ENCODE assay signal across 10 cellular contexts in the genomic region with DNA sequence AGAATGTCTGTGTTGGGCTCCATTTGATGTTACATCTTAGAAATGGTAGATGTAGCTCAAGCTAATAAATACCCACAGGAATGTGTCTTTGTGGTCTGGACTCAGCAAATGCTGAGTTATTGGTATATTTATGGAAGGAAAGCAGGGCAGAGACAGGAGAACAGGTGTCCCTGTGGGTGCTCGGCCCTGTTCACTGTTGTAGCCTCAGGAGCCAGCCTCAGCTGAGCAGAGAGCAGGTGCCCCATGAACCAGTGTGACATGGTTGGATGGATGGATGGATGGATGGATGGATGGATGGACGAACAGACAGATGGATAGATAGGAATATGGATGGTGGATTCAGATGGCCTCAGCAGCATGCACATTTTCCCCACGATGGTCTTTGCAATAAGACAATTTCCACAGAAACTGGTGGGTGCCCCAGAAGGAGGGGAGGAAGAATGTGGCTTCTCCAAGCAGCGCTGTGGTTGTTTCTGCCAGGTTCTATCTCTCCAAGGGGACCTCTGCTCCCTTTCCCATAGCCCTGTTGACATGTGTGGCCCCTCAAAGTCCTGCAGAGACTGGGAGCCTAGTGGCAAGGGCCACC. TPM values are rescaled to one million over a fixed set of nuclear protein-coding genes. Genes with fewer than 3 reads are reported as not detected.
A peak's percentile ranks its signal among the peaks of the same experiment; 100 is the strongest.
DNase-seq lines count a peak whose midpoint lies in the region; TF ChIP-seq lines count a peak whose summit lies in the region.
"Had no signal": no experiment of that assay in that cellular context is flagged by ENCODE, and none has a peak within 500 bp of the region (broad histone marks: within the 10 kb centered on the region; RNA-seq: fewer than 3 reads in every experiment).

No MANE protein-coding gene starts in this region.

- no peak overlapping the region for H3K4me3 Mint-ChIP-seq in activated naive CD4-positive, alpha-beta T cell treated with anti-CD3 and anti-CD28 coated beads, Interleukin-2, amount 10 ng/mL, durations not matched to agents 7 days and 5 days
- H3K4me3 Mint-ChIP-seq in mesothelial cell of epicardium = no peak overlapping the region

- CTCF ChIA-PET in activated naive CD4-positive, alpha-beta T cell treated with anti-CD3 and anti-CD28 coated beads, Interleukin-2, amount 10 ng/mL, durations not matched to agents 7 days and 5 days (lab: Charles Lee) = interaction anchor here (1.0 to 13.9 kb wide), 13 partner anchors 9 to 322 kb away, joined by 3 to 458 read pairs (median 7); a partner anchor contains a TSS

- H3K4me1 Mint-ChIP-seq in activated naive CD4-positive, alpha-beta T cell treated with anti-CD3 and anti-CD28 coated beads, Interleukin-2, amount 10 ng/mL, durations not matched to agents 7 days and 5 days = peaks cover 58% of the 10 kb centered on the region
- H3K4me1 Mint-ChIP-seq in mesothelial cell of epicardium = peaks cover 22% of the 10 kb centered on the region

- DNase-seq in activated naive CD4-positive, alpha-beta T cell treated with anti-CD3 and anti-CD28 coated beads, Interleukin-2, amount 10 ng/mL, durations not matched to agents 7 days and 5 days = peak; percentile 18
- DNase-seq in activated naive CD4-positive, alpha-beta T cell treated with anti-CD3 and anti-CD28 coated beads, Interleukin-2, amount 50 U/mL, for 16 hours = no peak
- DNase-seq in amniotic epithelial cell (ENCODE audit: low read depth) (peak; percentile 37), mesothelial cell of epicardium (ENCODE audit: low spot score in 2 of 2, unreplicated experiment in 2 of 2) (peak in 1 of 2 experiments; percentile 30), tibial nerve (ENCODE audit: low spot score in 2 of 2) (peak in 1 of 2 donors; percentile 5), NCI-H2196 (lab: John Stamatoyannopoulos, UW; ENCODE audit: unreplicated experiment) (no peak), BE2C (no peak), SHP77 (lab: John Stamatoyannopoulos, UW) (no peak)
- DNase-seq: activated CD4-positive, alpha-beta T cell treated with anti-CD3 and anti-CD28 coated beads for 48 hours; Karpas-422 had no signal

- H3K4me3 ChIP-seq in tibial nerve (no peak overlapping the region), BE2C (ENCODE audit: low read depth, low read length) (no peak overlapping the region)

- no peak for TF ChIP-seq EP300 in tibial nerve (IDR thresholded peaks at IDR 0.05)

- no peak for TF ChIP-seq POLR2A in tibial nerve (IDR thresholded peaks at IDR 0.05)

- H3K4me1 ChIP-seq in tibial nerve (peaks cover 0 to 67% (median 36%) of the 10 kb centered on the region in 4 donors), BE2C (peaks cover 4% of the 10 kb centered on the region)

- H3K27me3 ChIP-seq in tibial nerve (no peaks in the 10 kb centered on the region), BE2C (no peaks in the 10 kb centered on the region)

- no peak for TF ChIP-seq CTCF in mesothelial cell of epicardium (IDR thresholded peaks at IDR 0.05; ENCODE audit: unreplicated experiment)
- no peak for TF ChIP-seq CTCF in tibial nerve (IDR thresholded peaks at IDR 0.05)
- no peak for TF ChIP-seq CTCF in BE2C (IDR thresholded peaks at IDR 0.05; ENCODE audit: low read depth, low read length)

- H3K36me3 ChIP-seq in tibial nerve (no peaks in the 10 kb centered on the region), BE2C (no peaks in the 10 kb centered on the region)

- peaks cover 12% of the 10 kb centered on the region for H3K27me3 Mint-ChIP-seq in activated naive CD4-positive, alpha-beta T cell treated with anti-CD3 and anti-CD28 coated beads, Interleukin-2, amount 10 ng/mL, durations not matched to agents 7 days and 5 days
- no peaks in the 10 kb centered on the region for H3K27me3 Mint-ChIP-seq in mesothelial cell of epicardium (ENCODE audit: low read depth)

- H3K9me3 Mint-ChIP-seq in activated naive CD4-positive, alpha-beta T cell treated with anti-CD3 and anti-CD28 coated beads, Interleukin-2, amount 10 ng/mL, durations not matched to agents 7 days and 5 days = no peaks in the 10 kb centered on the region
- H3K9me3 Mint-ChIP-seq in mesothelial cell of epicardium = no peaks in the 10 kb centered on the region

- 86% methylated on average over 4 of the region's 4 CpGs for WGBS in tibial nerve, 2 donors

- peak overlapping the region; percentile 79 for H3K27ac Mint-ChIP-seq in activated naive CD4-positive, alpha-beta T cell treated with anti-CD3 and anti-CD28 coated beads, Interleukin-2, amount 10 ng/mL, durations not matched to agents 7 days and 5 days
- H3K27ac Mint-ChIP-seq in mesothelial cell of epicardium = peak overlapping the region; percentile 69

- peak overlapping the region in 3 of 4 donors; percentile 89 to 95 (median 91) for H3K27ac ChIP-seq in tibial nerve

- H3K9me3 ChIP-seq in tibial nerve (no peaks in the 10 kb centered on the region), BE2C (no peaks in the 10 kb centered on the region)

- no peaks in the 10 kb centered on the region for H3K36me3 Mint-ChIP-seq in activated naive CD4-positive, alpha-beta T cell treated with anti-CD3 and anti-CD28 coated beads, Interleukin-2, amount 10 ng/mL, durations not matched to agents 7 days and 5 days
- H3K36me3 Mint-ChIP-seq in mesothelial cell of epicardium = no peaks in the 10 kb centered on the region

RNA-seq across cellular contexts. Expression of a gene that starts 8.2 kb away (rescaled TPM):
- total RNA-seq in mesothelial cell of epicardium = 33.1 to 35.6 TPM (median 33.3 TPM) in 3 replicates
- total RNA-seq in tibial nerve = 10 to 100 TPM; 15.1 to 36.9 (median 28.4) TPM
- 22.5 TPM for polyA plus RNA-seq in BE2C (2012; ENCODE audit: insufficient read depth, insufficient read length, low read depth)

RNA-seq across cellular contexts. Expression of a gene that starts 44.5 kb away (rescaled TPM):
- total RNA-seq in mesothelial cell of epicardium = not detected in 3 replicates
- total RNA-seq in tibial nerve = not detected
- 1.3 TPM for polyA plus RNA-seq in BE2C (2012; ENCODE audit: insufficient read depth, insufficient read length, low read depth)

RNA-seq across cellular contexts. Expression of a gene that starts 58.0 kb away (rescaled TPM):
- total RNA-seq in mesothelial cell of epicardium = 50.3 to 52.5 TPM (median 51.6 TPM) in 3 replicates
- total RNA-seq in tibial nerve = 10 to 100 TPM; 36.5 to 40.5 (median 39.2) TPM
- polyA plus RNA-seq in BE2C (2012; ENCODE audit: insufficient read depth, insufficient read length, low read depth) = 40.4 TPM

Comparison
In these comparisons a context has a peak if more than half of its experiments do, and no peak if none do; other contexts are left out.
1. DNase-seq: peak in activated naive CD4-positive, alpha-beta T cell treated with anti-CD3 and anti-CD28 coated beads, Interleukin-2, amount 10 ng/mL, durations not matched to agents 7 days and 5 days (single experiment) and amniotic epithelial cell (single experiment); none in activated naive CD4-positive, alpha-beta T cell treated with anti-CD3 and anti-CD28 coated beads, Interleukin-2, amount 50 U/mL, for 16 hours (single experiment), NCI-H2196 (single experiment), BE2C (single experiment) and SHP77 (0 of 2).